ENCODE assay signal across 11 cellular contexts in genomic region chr17:8096541-8096940, GRCh38. TPM values are rescaled to one million over a fixed set of nuclear protein-coding genes. Genes with fewer than 3 reads are reported as not detected.
"Had no signal": no experiment of that assay in that cellular context is flagged by ENCODE, and none has a peak within 500 bp of the region (broad histone marks: within the 10 kb centered on the region; RNA-seq: fewer than 3 reads in every experiment).

No MANE protein-coding gene starts in this region.

- H3K9ac ChIP-seq: KMS-11 had no signal

- H3K27ac ChIP-seq: HL-60, KMS-11 had no signal

- ATAC-seq: HepG2, K562 had no signal

- FAIRE-seq: HepG2, HTR-8/SVneo, K562 had no signal

- H3K4me2 ChIP-seq: KMS-11 had no signal

- H3K27ac Mint-ChIP-seq: IgD-negative memory B cell had no signal

- H3K4me3 Mint-ChIP-seq: IgD-negative memory B cell had no signal

- DNase-seq: IMR-90, KBM-7, KG1 had no signal

- H3K36me3 Mint-ChIP-seq: IgD-negative memory B cell had no signal

- H3K4me3 ChIP-seq: K562 had no signal

- H3K9me3 Mint-ChIP-seq: IgD-negative memory B cell had no signal

RNA-seq across cellular contexts. Expression of gene ALOX12B, which starts 9.0 kb away (rescaled TPM):
- total RNA-seq: HepG2, HT-29, IMR-90, K562 had no signal
- polyA plus RNA-seq: IMR-90, K562 had no signal

RNA-seq across cellular contexts. Expression of gene ALOXE3, which starts 21.8 kb away (rescaled TPM):
- total RNA-seq: HepG2, HT-29 had no signal
- polyA plus RNA-seq: IgD-negative memory B cell, K562 had no signal

RNA-seq across cellular contexts. Expression of gene HES7, which starts 27.4 kb away (rescaled TPM):
- total RNA-seq: HepG2, IMR-90 had no signal
- polyA plus RNA-seq: HepG2, IgD-negative memory B cell had no signal

RNA-seq across cellular contexts. Expression of gene ALOX15B, which starts 57.7 kb away (rescaled TPM):
- total RNA-seq: HepG2, HT-29, HT1080, IMR-90 had no signal
- polyA plus RNA-seq: HepG2, IgD-negative memory B cell, IMR-90, K562 had no signal
